In genomic region chr4:186104895-186105720, GRCh38 we compare ENCODE assay signal across 8 cellular contexts.
DNase-seq lines count a peak whose midpoint lies in the region; ATAC-seq lines count a peak whose summit lies in the region.

No MANE protein-coding gene starts in this region.

- no peaks in the 10 kb centered on the region for H3K9me3 Mint-ChIP-seq in effector memory CD8-positive, alpha-beta T cell

- no peaks in the 10 kb centered on the region for H3K9me3 ChIP-seq in NT2/D1 (ENCODE audit: insufficient read depth, low read length)
- H3K9me3 ChIP-seq in mucosa of stomach (ENCODE audit: control insufficient read depth, low read length), result no peaks in the 10 kb centered on the region

- H3K9ac ChIP-seq in NT2/D1 (ENCODE audit: insufficient read length, low read depth) (peak overlapping the region; percentile 72), mucosa of stomach (ENCODE audit: low read length) (peak overlapping the region; percentile 74)

- DNase-seq in NT2/D1 (ENCODE audit: low read depth, low spot score) (no peak), NCI-H2227 (lab: John Stamatoyannopoulos, UW; ENCODE audit: unreplicated experiment) (no peak), kidney glomerular epithelial cell (lab: John Stamatoyannopoulos, UW) (no peak)
- no peak for DNase-seq in effector memory CD8-positive, alpha-beta T cell
- no peak for DNase-seq in stimulated activated naive CD4-positive, alpha-beta T cell treated with Interleukin-2 at 50 U/mL for 16 hours (lab: John Stamatoyannopoulos, UW)

- H3K4me3 Mint-ChIP-seq in effector memory CD8-positive, alpha-beta T cell, result peak overlapping the region; percentile 70 to 79

- peak overlapping the region; percentile 25 to 69 for H3K27ac Mint-ChIP-seq in effector memory CD8-positive, alpha-beta T cell

- ATAC-seq in GM18498 (IDR thresholded peaks at IDR 0.05; ENCODE audit: unreplicated experiment) (peak; percentile 46), GM21786 (IDR thresholded peaks at IDR 0.05; ENCODE audit: unreplicated experiment) (peak; percentile 31)
- peak; percentile 41 for ATAC-seq in effector memory CD8-positive, alpha-beta T cell (replicated peaks)

- peaks cover 4 to 8% of the 10 kb centered on the region in 2 donors for H3K4me1 Mint-ChIP-seq in effector memory CD8-positive, alpha-beta T cell (ENCODE audit: low read depth in 2 of 2)

- H3K27me3 ChIP-seq in NT2/D1 (ENCODE audit: insufficient read depth, insufficient read length) (peaks cover 38% of the 10 kb centered on the region), mucosa of stomach (ENCODE audit: control insufficient read depth, insufficient read depth, low read length) (no peaks in the 10 kb centered on the region)

- H3K36me3 ChIP-seq in NT2/D1 (ENCODE audit: insufficient read depth, insufficient read length, low read length) (no peaks in the 10 kb centered on the region), mucosa of stomach (ENCODE audit: control insufficient read depth, insufficient read depth, low read length) (no peaks in the 10 kb centered on the region)

- H3K4me1 ChIP-seq in NT2/D1 (ENCODE audit: insufficient read depth, insufficient read length) (peaks cover 2% of the 10 kb centered on the region), mucosa of stomach (ENCODE audit: control insufficient read depth, insufficient read depth, low read length) (no peaks in the 10 kb centered on the region)

- peaks cover 4% of the 10 kb centered on the region for H3K36me3 Mint-ChIP-seq in effector memory CD8-positive, alpha-beta T cell (ENCODE audit: insufficient read depth)

- H3K27me3 Mint-ChIP-seq in effector memory CD8-positive, alpha-beta T cell, result peaks cover 61 to 62% of the 10 kb centered on the region in 2 donors

- H3K4me3 ChIP-seq in NT2/D1 (ENCODE audit: insufficient read length, low read depth) (peak overlapping the region; percentile 50), mucosa of stomach (ENCODE audit: low read length) (peak overlapping the region; percentile 10)
